9 cellular contexts compared by ENCODE assay signal in genomic region chr19:1017115-1017905, GRCh38. TPM values are rescaled to one million over a fixed set of nuclear protein-coding genes. Genes with fewer than 3 reads are reported as not detected.
DNase-seq lines count a peak whose midpoint lies in the region; ATAC-seq, FAIRE-seq and TF ChIP-seq lines count a peak whose summit lies in the region.
"Had no signal": no experiment of that assay in that cellular context is flagged by ENCODE, and none has a peak within 500 bp of the region (broad histone marks: within the 10 kb centered on the region; RNA-seq: fewer than 3 reads in every experiment).

No MANE protein-coding gene starts in this region.

- peaks cover 2% of the 10 kb centered on the region for H3K36me3 Mint-ChIP-seq in mesothelial cell of epicardium

- TF ChIP-seq CTCF in A673 (conservative IDR thresholded peaks at IDR 0.05; ENCODE audit: low read depth, low read length) (no peak), body of pancreas (IDR thresholded peaks at IDR 0.05) (no peak), mesothelial cell of epicardium (IDR thresholded peaks at IDR 0.05; ENCODE audit: unreplicated experiment) (no peak), D721Med (IDR thresholded peaks at IDR 0.05; ENCODE audit: insufficient read depth, missing control alignments) (no peak)

- CTCF ChIA-PET in A673 (lab: Charles Lee): no interaction called here

- no peak for TF ChIP-seq POLR2A in body of pancreas (IDR thresholded peaks at IDR 0.05)

- H3K9me3 ChIP-seq in A673 (ENCODE audit: low read depth, low read length, poor library complexity, severe bottlenecking) (no peaks in the 10 kb centered on the region), body of pancreas (no peaks in the 10 kb centered on the region)
- H3K9me3 ChIP-seq: prostate gland had no signal

- WGBS in body of pancreas, 2 donors: 36 to 46% methylated on average over 7 to 24 of the region's 24 CpGs

- intact Hi-C loops in A673 (cut with micrococcal nuclease; ENCODE audit: unreplicated experiment): no loop called here
- intact Hi-C loops in body of pancreas (cut with DNase I): no loop called here

- no TSS peak for BruUV-seq in A673 (replicated peaks; lab: Mats Ljungman, UMichigan)

- H3K27ac Mint-ChIP-seq in mesothelial cell of epicardium: peak overlapping the region; percentile 60

- peak overlapping the region; percentile 61 for H3K27ac ChIP-seq in A673 (ENCODE audit: low read depth, low read length, poor library complexity, severe bottlenecking)
- peak overlapping the region; percentile 28 to 69 (median 49) for H3K27ac ChIP-seq in body of pancreas

- H3K27me3 ChIP-seq in A673 (replicated peaks; ENCODE audit: insufficient read depth, low read depth, low read length, poor library complexity): no peaks in the 10 kb centered on the region
- no peaks in the 10 kb centered on the region for H3K27me3 ChIP-seq in body of pancreas

- H3K4me3 ChIP-seq in A673 (ENCODE audit: low read depth, low read length, poor library complexity, severe bottlenecking) (no peak overlapping the region), body of pancreas (no peak overlapping the region)
- H3K4me3 ChIP-seq: prostate gland had no signal

- peaks cover 27% of the 10 kb centered on the region for H3K4me1 Mint-ChIP-seq in mesothelial cell of epicardium

- peaks cover 20% of the 10 kb centered on the region for H3K36me3 ChIP-seq in A673 (ENCODE audit: insufficient read depth, low read length, poor library complexity, severe bottlenecking)
- peaks cover 0 to 3% of the 10 kb centered on the region in 2 donors for H3K36me3 ChIP-seq in body of pancreas (replicated peaks in 1 of 2; ENCODE audit: insufficient read depth in 1 of 2, low read depth in 2 of 2)

- no peaks in the 10 kb centered on the region for H3K9me3 Mint-ChIP-seq in mesothelial cell of epicardium

- FAIRE-seq in D721Med (lab: Jason Lieb, UNC): no peak

- ATAC-seq in body of pancreas (peak; percentile 16), HG03432 (IDR thresholded peaks at IDR 0.05; ENCODE audit: unreplicated experiment) (no peak)

- peak overlapping the region; percentile 17 for H3K4me3 Mint-ChIP-seq in mesothelial cell of epicardium

- H3K27me3 Mint-ChIP-seq in mesothelial cell of epicardium (ENCODE audit: low read depth): peaks cover 2% of the 10 kb centered on the region

- H3K4me1 ChIP-seq in A673 (ENCODE audit: insufficient read depth, low read length, poor library complexity, severe bottlenecking) (peaks cover 30% of the 10 kb centered on the region), body of pancreas (peaks cover 61% of the 10 kb centered on the region)

- POLR2A ChIA-PET in A673 (lab: Charles Lee; ENCODE audit: low non-redundant PET): no interaction called here

- DNase-seq in A673 (ENCODE audit: low spot score) (no peak), HK-2 (ENCODE audit: unreplicated experiment) (peak; percentile 82), body of pancreas (peak; percentile 63 to 81 (median 78)), mesothelial cell of epicardium (ENCODE audit: low spot score in 2 of 2, unreplicated experiment in 2 of 2) (no peak), D721Med (ENCODE audit: insufficient read length, low spot score) (no peak), GOT3 (lab: John Stamatoyannopoulos, UW) (no peak)
- no peak for DNase-seq in stimulated activated CD4-positive, alpha-beta T cell treated with anti-CD3 and anti-CD28 coated beads, Interleukin-4, amount 100 ng/mL, for 24 hours

RNA-seq across cellular contexts. Expression of gene TMEM259, which starts 3.6 kb away (rescaled TPM):
- total RNA-seq in A673 (2021): 151 and 170 TPM in 2 replicates
- 100 to 1,000 TPM; 142 to 306 TPM for total RNA-seq in body of pancreas
- total RNA-seq in mesothelial cell of epicardium: 232 to 245 TPM (median 242 TPM) in 3 replicates

RNA-seq across cellular contexts. Expression of gene RNU6-2, which starts 4.0 kb away (rescaled TPM):
- total RNA-seq in A673 (2021) (not detected in 2 replicates), body of pancreas (not detected), mesothelial cell of epicardium (not detected in 3 replicates)
- total RNA-seq: prostate gland had no signal

RNA-seq across cellular contexts. Expression of gene CNN2, which starts 9.1 kb away (rescaled TPM):
- total RNA-seq in A673 (2021) (112 and 146 TPM in 2 replicates), body of pancreas (10 to 100 TPM; 30.7 to 42.5 TPM), mesothelial cell of epicardium (492 to 501 TPM (median 493 TPM) in 3 replicates)

RNA-seq across cellular contexts. Expression of gene GRIN3B, which starts 17.1 kb away (rescaled TPM):
- total RNA-seq in A673 (2021) (not detected in 2 replicates), body of pancreas (under 1 TPM in 1 of 2 donors, not detected in 1; 0.26 TPM), mesothelial cell of epicardium (0.29 to 0.36 TPM (median 0.34 TPM) in 3 replicates)

RNA-seq across cellular contexts. Expression of gene ABCA7, which starts 22.6 kb away (rescaled TPM):
- 12.0 and 21.2 TPM in 2 replicates for total RNA-seq in A673 (2021)
- 10 to 100 TPM; 33.7 to 87.3 TPM for total RNA-seq in body of pancreas
- total RNA-seq in mesothelial cell of epicardium: 18.0 to 22.5 TPM (median 20.1 TPM) in 3 replicates

Comparison
In these comparisons a context has a peak if more than half of its experiments do, and no peak if none do; other contexts are left out.
1. DNase-seq: peak in HK-2 (single experiment) and body of pancreas (4 of 4); none in A673 (single experiment), mesothelial cell of epicardium (0 of 2), D721Med (single experiment), GOT3 (single experiment) and stimulated activated CD4-positive, alpha-beta T cell treated with anti-CD3 and anti-CD28 coated beads, Interleukin-4, amount 100 ng/mL, for 24 hours (single experiment).